In genomic region chr16:83840060-83840617, GRCh38 we compare ENCODE assay signal across 21 cellular contexts.
"Had no signal": no experiment of that assay in that cellular context is flagged by ENCODE, and none has a peak within 500 bp of the region (broad histone marks: within the 10 kb centered on the region; RNA-seq: fewer than 3 reads in every experiment).

No MANE protein-coding gene starts in this region.

- H3K27me3 ChIP-seq: esophagus muscularis mucosa, right lobe of liver, thyroid gland, upper lobe of right lung, vagina had no signal

- H2AFZ ChIP-seq: parathyroid adenoma had no signal

- H3K4me3 Mint-ChIP-seq: naive B cell; nephron; stimulated activated effector memory CD8-positive, alpha-beta T cell treated with anti-CD3 and anti-CD28 coated beads, Interleukin-12 subunit alpha, Interleukin-12 subunit beta, amount 100 ng/mL, for 72 hours had no signal

- DNase-seq: effector memory CD4-positive, alpha-beta T cell; foreskin keratinocyte; islet precursor cell; midbrain; naive B cell; psoas muscle; retina; right lobe of liver; stimulated activated CD4-positive, alpha-beta T cell treated with anti-CD3 and anti-CD28 coated beads, Interleukin-4, amount 100 ng/mL, for 1 hour; stimulated activated CD8-positive, alpha-beta memory T cell treated with anti-CD3 and anti-CD28 coated beads, Interleukin-4, amount 100 ng/mL, for 48 hours; stimulated activated naive CD8-positive, alpha-beta T cell treated with anti-CD3 and anti-CD28 coated beads, Interleukin-15, Interleukin-2, amounts not matched to agents 100 U/mL and 50 U/mL, for 24 hours; thyroid gland; upper lobe of right lung had no signal

- H3K9ac ChIP-seq: parathyroid adenoma had no signal

- H3K36me3 ChIP-seq: esophagus muscularis mucosa, right lobe of liver, suprapubic skin, thyroid gland, upper lobe of right lung, vagina had no signal

- H3K4me3 ChIP-seq: esophagus muscularis mucosa, psoas muscle, right lobe of liver, suprapubic skin, thyroid gland, upper lobe of right lung, vagina had no signal

- H3K36me3 Mint-ChIP-seq: naive B cell; stimulated activated effector memory CD8-positive, alpha-beta T cell treated with anti-CD3 and anti-CD28 coated beads, Interleukin-12 subunit alpha, Interleukin-12 subunit beta, amount 100 ng/mL, for 72 hours had no signal

- H3K27ac Mint-ChIP-seq: nephron; stimulated activated effector memory CD8-positive, alpha-beta T cell treated with anti-CD3 and anti-CD28 coated beads, Interleukin-12 subunit alpha, Interleukin-12 subunit beta, amount 100 ng/mL, for 72 hours had no signal

- H3K4me1 ChIP-seq: parathyroid adenoma, right lobe of liver, suprapubic skin, thyroid gland, vagina had no signal

- H3K9me3 ChIP-seq: esophagus muscularis mucosa, right lobe of liver, suprapubic skin, thyroid gland, upper lobe of right lung, vagina had no signal

- H3K9me3 Mint-ChIP-seq: nephron; stimulated activated effector memory CD8-positive, alpha-beta T cell treated with anti-CD3 and anti-CD28 coated beads, Interleukin-12 subunit alpha, Interleukin-12 subunit beta, amount 100 ng/mL, for 72 hours had no signal

- H3K27ac ChIP-seq: epithelial cell of prostate, esophagus muscularis mucosa, foreskin keratinocyte, parathyroid adenoma, psoas muscle, right lobe of liver, suprapubic skin, thyroid gland, upper lobe of right lung, vagina had no signal

- H3K79me2 ChIP-seq: parathyroid adenoma had no signal

- ATAC-seq: foreskin keratinocyte; left lobe of liver; psoas muscle; right lobe of liver; stimulated activated effector memory CD8-positive, alpha-beta T cell treated with anti-CD3 and anti-CD28 coated beads, Interleukin-12 subunit alpha, Interleukin-12 subunit beta, amount 100 ng/mL, for 72 hours; stimulated activated naive CD8-positive, alpha-beta T cell treated with anti-CD3 and anti-CD28 coated beads, Interleukin-15, Interleukin-2, amounts not matched to agents 100 U/mL and 50 U/mL, for 24 hours; upper lobe of right lung had no signal
